In genomic region chr3:98592345-98592935, GRCh38 we compare ENCODE assay signal across 8 cellular contexts. TPM values are rescaled to one million over a fixed set of nuclear protein-coding genes. Genes with fewer than 3 reads are reported as not detected.
A peak's percentile ranks its signal among the peaks of the same experiment; 100 is the strongest.
DNase-seq lines count a peak whose midpoint lies in the region; ATAC-seq, FAIRE-seq and TF ChIP-seq lines count a peak whose summit lies in the region.

No MANE protein-coding gene starts in this region.

- 41% methylated on average over 11 of the region's 11 CpGs for WGBS in A549 (ENCODE audit: missing lambda C conversion rate)
- WGBS in mammary epithelial cell (ENCODE audit: low coverage, missing lambda C conversion rate), result 3% methylated on average over 10 of the region's 11 CpGs

- ATAC-seq in A549, result peak in 1 of 2 experiments; percentile 3; a peak in 1 of 6 replicates
- no peak for ATAC-seq in mucosa of descending colon
- no peak for ATAC-seq in GM21423 (IDR thresholded peaks at IDR 0.05; ENCODE audit: unreplicated experiment)
- ATAC-seq in GM18907 (IDR thresholded peaks at IDR 0.05; ENCODE audit: unreplicated experiment), result no peak

- no TSS peak for BruUV-seq in mammary epithelial cell (replicated peaks; lab: Mats Ljungman, UMichigan)

- intact Hi-C loops in mammary epithelial cell (cut with micrococcal nuclease) (loop anchor here (5.0 kb wide), 3 partner anchors 70 to 555 kb away; partner anchors contain the start of genes CLDND1 and GABRR3), mucosa of descending colon (cut with DNase I, micrococcal nuclease) (no loop called here)

- H3K36me3 ChIP-seq in HUES48 (ENCODE audit: control insufficient read depth, insufficient read depth, low read length) (peaks cover 40% of the 10 kb centered on the region), mammary epithelial cell (ENCODE audit: insufficient read depth, low read length) (peaks cover 11% of the 10 kb centered on the region), mucosa of descending colon (ENCODE audit: low read depth) (no peaks in the 10 kb centered on the region)

- H3K9me3 ChIP-seq in A549 (no peaks in the 10 kb centered on the region), HUES48 (ENCODE audit: control insufficient read depth, insufficient read depth, low read length) (no peaks in the 10 kb centered on the region), mammary epithelial cell (replicated peaks; ENCODE audit: insufficient read depth, low read length) (no peaks in the 10 kb centered on the region), mucosa of descending colon (no peaks in the 10 kb centered on the region)

- no peak for TF ChIP-seq POLR2A in A549 (IDR thresholded peaks at IDR 0.05; ENCODE audit: low read length)

- H3K4me3 ChIP-seq in A549, result peak overlapping the region; percentile 85
- H3K4me3 ChIP-seq in HUES48 (ENCODE audit: low read depth, low read length), result peak overlapping the region; percentile 81
- peak overlapping the region; percentile 62 to 94 (median 92) for H3K4me3 ChIP-seq in mammary epithelial cell (replicated peaks in 1 of 3; ENCODE audit: insufficient read depth in 1 of 3, low read depth in 2 of 3, low read length in 3 of 3)
- peak overlapping the region; percentile 77 for H3K4me3 ChIP-seq in mucosa of descending colon

- peak overlapping the region; percentile 91 for H3K4me2 ChIP-seq in A549
- peak overlapping the region; percentile 97 for H3K4me2 ChIP-seq in mammary epithelial cell (ENCODE audit: insufficient read depth, low read depth, low read length)

- H4K20me1 ChIP-seq in mammary epithelial cell (ENCODE audit: insufficient read depth, low read length), result no peaks in the 10 kb centered on the region

- no peak for FAIRE-seq in A549 (lab: Jason Lieb, UNC)

- no peak for TF ChIP-seq RAD21 in A549 (conservative IDR thresholded peaks at IDR 0.05 in 1 of 2, IDR thresholded peaks at IDR 0.05 in 1 of 2)

- in situ Hi-C loops in mammary epithelial cell (cut with MboI; ENCODE audit: low sequenced_read_pairs in 2 of 2), result loop anchor here (10.0 to 25.0 kb wide), 4 partner anchors 122 to 555 kb away; partner anchors contain the start of gene GABRR3 (in 1 of the 2)

- DNase-seq in A549 (ENCODE audit: low read depth in 1 of 2, low spot score in 1 of 2) (no peak), mammary epithelial cell (peak; percentile 6), mucosa of descending colon (no peak), NCI-H2196 treated with DMSO at 0.1 percent for 48 hours (lab: John Stamatoyannopoulos, UW; ENCODE audit: unreplicated experiment) (no peak), NCI-H510A (lab: John Stamatoyannopoulos, UW) (no peak)

- H3K9ac ChIP-seq in HUES48 (ENCODE audit: low read depth, low read length), result 0 out of 2 replicates have a peak overlapping the region, but pooled peaks have one; percentile 64
- H3K9ac ChIP-seq in mammary epithelial cell (ENCODE audit: insufficient read depth, low read length), result peak overlapping the region; percentile 73

- no peak for TF ChIP-seq CTCF in A549 (IDR thresholded peaks at IDR 0.05)
- no peak for TF ChIP-seq CTCF in mammary epithelial cell (conservative IDR thresholded peaks at IDR 0.05 in 1 of 2, IDR thresholded peaks at IDR 0.05 in 1 of 2; ENCODE audit: extremely low read depth in 1 of 2, insufficient read depth in 1 of 2, low read depth in 1 of 2, low read length in 2 of 2)
- no peak for TF ChIP-seq CTCF in mucosa of descending colon (IDR thresholded peaks at IDR 0.05)

- POLR2A ChIA-PET in A549 (lab: Yijun Ruan, JAX), result interaction anchor here (1.8 kb wide), 1 partner anchor 70 kb away, joined by 10 read pairs; the partner anchor contains the start of gene CLDND1

- dilution Hi-C loops in mammary epithelial cell (cut with HindIII; ENCODE audit: low sequenced_read_pairs), result no loop called here

- H3K27ac ChIP-seq in A549 (peak overlapping the region; percentile 77 to 86; a peak in 5 of 6 replicates), HUES48 (ENCODE audit: low read depth, low read length) (no peak overlapping the region), mammary epithelial cell (ENCODE audit: insufficient read depth, low read depth, low read length) (no peak overlapping the region)

- H2AFZ ChIP-seq in mammary epithelial cell (ENCODE audit: low read depth, low read length), result peak overlapping the region; percentile 97

- peaks cover 11% of the 10 kb centered on the region; the same call in 1 of the 3 replicates for H3K4me1 ChIP-seq in A549
- H3K4me1 ChIP-seq in HUES48 (ENCODE audit: control insufficient read depth, insufficient read depth, low read length), result 0 out of 2 replicates have a peak, but pooled peaks cover 11% of the 10 kb centered on the region
- H3K4me1 ChIP-seq in mammary epithelial cell (ENCODE audit: insufficient read depth, low read length), result peaks cover 7% of the 10 kb centered on the region
- H3K4me1 ChIP-seq in mucosa of descending colon (ENCODE audit: low read depth), result peaks cover 10% of the 10 kb centered on the region

- CTCF ChIA-PET in A549 (lab: Yijun Ruan, JAX), result interaction anchor here (1.8 to 10.2 kb wide), 3 partner anchors 11 to 402 kb away, joined by 4 to 77 read pairs (median 6); no protein-coding TSS in a partner anchor
- CTCF ChIA-PET in mammary epithelial cell (lab: Charles Lee; ENCODE audit: low non-redundant PET), result no interaction called here

- H3K79me2 ChIP-seq in mammary epithelial cell (ENCODE audit: insufficient read depth, low read length), result peaks cover 15% of the 10 kb centered on the region

- TF ChIP-seq EP300 in A549 (IDR thresholded peaks at IDR 0.05), result no peak

- H3K27me3 ChIP-seq in HUES48 (ENCODE audit: control insufficient read depth, insufficient read depth, low read length) (no peaks in the 10 kb centered on the region), mammary epithelial cell (ENCODE audit: insufficient read depth, low read length) (no peaks in the 10 kb centered on the region)

TF ChIP-seq in A549, 52 proteins besides CTCF, POLR2A, EP300 and RAD21:
- TF ChIP-seq ATOH8 (CRISPR knock-in tag; IDR thresholded peaks at IDR 0.05; ENCODE audit: low read depth) (no peak), PBX3 (IDR thresholded peaks at IDR 0.05) (no peak), ZSCAN20 (CRISPR knock-in tag; IDR thresholded peaks at IDR 0.05) (no peak), CBX2 (IDR thresholded peaks at IDR 0.05; ENCODE audit: borderline replicate concordance, low read depth) (no peak), HES2 (IDR thresholded peaks at IDR 0.05) (no peak)

RNA-seq across cellular contexts. Expression of gene CPOX, which starts 1.0 kb away (rescaled TPM):
- polyA plus RNA-seq in A549 (2011; rRNA removed) (28.0 and 30.3 TPM in 2 replicates), A549 (2017; fragmentation: RNase III; extraction: RNeasy Plus Mini Kit Qiagen cat#74134 plus additional on column Dnase treatment) (20.8 to 25.7 TPM (median 22.1 TPM) in 3 replicates), mammary epithelial cell (18.8 TPM)
- polyA plus RNA-seq in A549 (2012; cell fraction: cytosol; rRNA removed), result 19.1 and 22.4 TPM in 2 replicates
- 25.7 and 29.2 TPM in 2 replicates for polyA plus RNA-seq in A549 (2012; cell fraction: nucleus; rRNA removed)
- polyA minus RNA-seq in A549 (2011; rRNA and poly(A)+ RNA removed), result 9.8 and 15.9 TPM in 2 replicates
- total RNA-seq in mammary epithelial cell (10 to 100 TPM; 24.3 to 25.2 TPM), mucosa of descending colon (10 to 100 TPM; 16.2 to 17.9 (median 17.6) TPM)
- polyA minus RNA-seq in mammary epithelial cell, result 23.0 TPM

Comparison
In these comparisons a context has a peak if more than half of its experiments do, and no peak if none do; other contexts are left out.
1. H3K27ac ChIP-seq: peak in A549 (2 of 2); none in HUES48 (single experiment) and mammary epithelial cell (single experiment).
2. Peak in every context shown above with its lines, with median percentiles within 50 percentile points of each other: H3K4me3 ChIP-seq.